ENCODE assay signal across 20 cellular contexts in genomic region chr19:19647037-19647835, GRCh38.
"Had no signal": no experiment of that assay in that cellular context is flagged by ENCODE, and none has a peak within 500 bp of the region (broad histone marks: within the 10 kb centered on the region; RNA-seq: fewer than 3 reads in every experiment).

No MANE protein-coding gene starts in this region.

- H3K4me3 Mint-ChIP-seq: effector memory CD8-positive, alpha-beta T cell; nephron; type B pancreatic cell had no signal

- H3K9me3 ChIP-seq: esophagus squamous epithelium, gastroesophageal sphincter, lower lobe of right lung, psoas muscle, suprapubic skin, thyroid gland had no signal

- DNase-seq: effector memory CD8-positive, alpha-beta T cell; esophagus squamous epithelium; foreskin fibroblast; glutamatergic neuron; islet precursor cell; lower lobe of right lung; mesenchymal stem cell; midbrain; psoas muscle; retina; small intestine; stimulated activated CD4-positive, alpha-beta T cell treated with anti-CD3 and anti-CD28 coated beads, Interleukin-12 subunit alpha, Interleukin-12 subunit beta, amount 100 ng/mL, for 4 hours; stimulated activated naive CD8-positive, alpha-beta T cell treated with anti-CD3 and anti-CD28 coated beads, Interleukin-15, Interleukin-2, amounts not matched to agents 100 U/mL and 50 U/mL, for 24 hours; thyroid gland had no signal

- H3K36me3 Mint-ChIP-seq: type B pancreatic cell had no signal

- H3K27me3 ChIP-seq: esophagus squamous epithelium, gastroesophageal sphincter, suprapubic skin, thyroid gland had no signal

- H3K9me3 Mint-ChIP-seq: effector memory CD8-positive, alpha-beta T cell; nephron; type B pancreatic cell had no signal

- H3K4me1 ChIP-seq: psoas muscle had no signal

- H3K4me3 ChIP-seq: esophagus squamous epithelium, gastroesophageal sphincter, lower lobe of right lung, psoas muscle, suprapubic skin, thyroid gland had no signal

- H3K27me3 Mint-ChIP-seq: effector memory CD8-positive, alpha-beta T cell; type B pancreatic cell had no signal

- H3K27ac ChIP-seq: esophagus squamous epithelium, gastroesophageal sphincter, lower lobe of right lung, psoas muscle, suprapubic skin, thyroid gland had no signal

- ATAC-seq: effector memory CD8-positive, alpha-beta T cell; gastroesophageal sphincter; left lobe of liver; lower lobe of right lung; psoas muscle; stimulated activated naive CD8-positive, alpha-beta T cell treated with anti-CD3 and anti-CD28 coated beads, Interleukin-15, Interleukin-2, amounts not matched to agents 100 U/mL and 50 U/mL, for 24 hours had no signal

- FAIRE-seq: small intestine, urothelium cell line had no signal

- H3K27ac Mint-ChIP-seq: nephron, type B pancreatic cell had no signal
